In genomic region chr2:168742258-168742932, GRCh38 we compare ENCODE assay signal across 20 cellular contexts.
"Had no signal": no experiment of that assay in that cellular context is flagged by ENCODE, and none has a peak within 500 bp of the region (broad histone marks: within the 10 kb centered on the region; RNA-seq: fewer than 3 reads in every experiment).

No MANE protein-coding gene starts in this region.

- H3K36me3 ChIP-seq: brain microvascular endothelial cell, lower lobe of right lung, spleen had no signal

- H3K27me3 Mint-ChIP-seq: activated naive CD4-positive, alpha-beta T cell treated with anti-CD3 and anti-CD28 coated beads, Interleukin-2, amount 50 U/mL, for 24 hours; central memory CD8-positive, alpha-beta T cell; naive B cell; progenitor cell of endocrine pancreas; T-cell had no signal

- DNase-seq: activated gamma-delta T cell treated with Interleukin-2 at 50 U/mL for 16 hours; activated T-cell treated with anti-CD3 and anti-CD28 coated beads, Interleukin-2, amount 50 U/mL, for 1 hour; aorta; brain microvascular endothelial cell; effector memory CD4-positive, alpha-beta T cell; foreskin keratinocyte; lower lobe of right lung; mesendoderm; naive B cell; retina; spleen; stimulated activated CD4-positive, alpha-beta T cell treated with anti-CD3 and anti-CD28 coated beads, Interleukin-4, amount 100 ng/mL, for 1 hour; stimulated activated naive CD4-positive, alpha-beta T cell; T-cell; testis; trophoblast cell had no signal

- H3K4me3 Mint-ChIP-seq: activated naive CD4-positive, alpha-beta T cell treated with anti-CD3 and anti-CD28 coated beads, Interleukin-2, amount 50 U/mL, for 24 hours; central memory CD8-positive, alpha-beta T cell; naive B cell; T-cell; WTC11 had no signal

- H3K27ac ChIP-seq: brain microvascular endothelial cell, foreskin keratinocyte, lower lobe of right lung, spleen, testis had no signal

- H3K4me1 ChIP-seq: foreskin keratinocyte, lower lobe of right lung, testis had no signal

- H3K9me3 ChIP-seq: lower lobe of right lung, spleen, testis had no signal

- ATAC-seq: foreskin keratinocyte, lower lobe of right lung, T-cell, WTC11 had no signal

- H3K4me3 ChIP-seq: lower lobe of right lung, spleen, testis had no signal

- H3K27me3 ChIP-seq: brain microvascular endothelial cell, foreskin keratinocyte, spleen, testis had no signal

- H3K36me3 Mint-ChIP-seq: WTC11 had no signal

- H3K27ac Mint-ChIP-seq: activated naive CD4-positive, alpha-beta T cell treated with anti-CD3 and anti-CD28 coated beads, Interleukin-2, amount 50 U/mL, for 24 hours; progenitor cell of endocrine pancreas; WTC11 had no signal

- H3K9me3 Mint-ChIP-seq: activated naive CD4-positive, alpha-beta T cell treated with anti-CD3 and anti-CD28 coated beads, Interleukin-2, amount 50 U/mL, for 24 hours; central memory CD8-positive, alpha-beta T cell; naive B cell; T-cell; WTC11 had no signal
